In the genomic region with DNA sequence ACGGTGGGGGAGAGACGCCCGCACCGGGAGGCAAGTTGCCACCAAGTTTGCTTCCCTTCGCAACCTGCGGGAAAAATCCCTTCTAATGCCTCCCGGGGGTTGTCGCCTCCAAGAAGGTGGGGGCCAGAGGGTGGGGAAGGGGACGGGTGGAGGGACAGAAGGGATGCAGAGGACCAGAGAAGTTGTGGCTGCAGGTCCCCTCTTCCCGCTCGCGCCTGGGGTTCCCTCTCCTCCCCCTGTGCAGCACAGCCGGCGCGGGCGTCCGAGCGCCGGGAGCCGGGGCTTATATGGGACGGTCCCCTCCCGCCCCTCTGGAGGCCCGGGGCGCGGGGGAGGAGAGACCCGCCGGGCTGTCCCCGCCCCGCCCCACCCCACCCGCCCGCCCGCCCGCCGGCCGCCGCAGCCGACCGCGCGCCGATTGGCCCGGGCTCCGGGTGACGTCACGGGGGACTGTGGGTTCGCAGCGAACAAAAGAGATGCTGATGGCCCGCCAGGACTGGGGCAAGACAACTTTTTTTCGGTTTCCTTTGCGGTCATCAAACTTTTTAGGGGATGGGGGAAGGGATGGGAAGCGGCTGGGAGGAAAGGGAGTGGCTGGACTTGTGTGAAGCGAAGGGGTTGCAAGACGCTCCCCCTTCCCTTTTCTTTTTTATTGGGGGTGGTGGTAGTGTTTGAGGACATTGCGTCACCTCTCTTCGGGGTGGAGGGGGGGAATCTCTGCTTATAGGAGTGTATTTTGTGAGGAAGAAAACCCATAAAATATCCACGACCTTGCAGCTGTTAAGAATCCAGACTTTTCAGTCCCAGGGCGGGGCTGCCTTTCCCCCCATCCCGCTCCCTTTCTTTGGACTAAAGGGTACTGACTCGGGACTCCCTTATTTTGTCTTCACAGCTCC, we compare ENCODE assay signal across 1 cellular context.
TF ChIP-seq lines count a peak whose summit lies in the region.

A gene (minus strand): TSS at position 260 of the 896 bp plus-strand sequence. CDS start 266 bp downstream, outside the sequence.

TF ChIP-seq in HepG2, 621 proteins besides CTCF, POLR2A, EP300 and RAD21 (continued from another document and continues in another):
- TF ChIP-seq, protein P1, sequence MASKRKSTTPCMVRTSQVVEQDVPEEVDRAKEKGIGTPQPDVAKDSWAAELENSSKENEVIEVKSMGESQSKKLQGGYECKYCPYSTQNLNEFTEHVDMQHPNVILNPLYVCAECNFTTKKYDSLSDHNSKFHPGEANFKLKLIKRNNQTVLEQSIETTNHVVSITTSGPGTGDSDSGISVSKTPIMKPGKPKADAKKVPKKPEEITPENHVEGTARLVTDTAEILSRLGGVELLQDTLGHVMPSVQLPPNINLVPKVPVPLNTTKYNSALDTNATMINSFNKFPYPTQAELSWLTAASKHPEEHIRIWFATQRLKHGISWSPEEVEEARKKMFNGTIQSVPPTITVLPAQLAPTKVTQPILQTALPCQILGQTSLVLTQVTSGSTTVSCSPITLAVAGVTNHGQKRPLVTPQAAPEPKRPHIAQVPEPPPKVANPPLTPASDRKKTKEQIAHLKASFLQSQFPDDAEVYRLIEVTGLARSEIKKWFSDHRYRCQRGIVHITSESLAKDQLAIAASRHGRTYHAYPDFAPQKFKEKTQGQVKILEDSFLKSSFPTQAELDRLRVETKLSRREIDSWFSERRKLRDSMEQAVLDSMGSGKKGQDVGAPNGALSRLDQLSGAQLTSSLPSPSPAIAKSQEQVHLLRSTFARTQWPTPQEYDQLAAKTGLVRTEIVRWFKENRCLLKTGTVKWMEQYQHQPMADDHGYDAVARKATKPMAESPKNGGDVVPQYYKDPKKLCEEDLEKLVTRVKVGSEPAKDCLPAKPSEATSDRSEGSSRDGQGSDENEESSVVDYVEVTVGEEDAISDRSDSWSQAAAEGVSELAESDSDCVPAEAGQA (IDR thresholded peaks at IDR 0.05; ENCODE audit: low read depth) = peak; percentile 76
- TF ChIP-seq, protein P1 (CRISPR knock-in tag; IDR thresholded peaks at IDR 0.05; ENCODE audit: borderline replicate concordance) = 0 out of 2 replicates have a peak, but pooled peaks have one; percentile 58
- peak; percentile 11; the same call in 1 of the 2 replicates for TF ChIP-seq ZC3H4 (CRISPR knock-in tag; IDR thresholded peaks at IDR 0.05; ENCODE audit: borderline replicate concordance)
- peak; percentile 90 for TF ChIP-seq MAF1 (CRISPR knock-in tag; IDR thresholded peaks at IDR 0.05; ENCODE audit: borderline replicate concordance)
- TF ChIP-seq, protein P2, sequence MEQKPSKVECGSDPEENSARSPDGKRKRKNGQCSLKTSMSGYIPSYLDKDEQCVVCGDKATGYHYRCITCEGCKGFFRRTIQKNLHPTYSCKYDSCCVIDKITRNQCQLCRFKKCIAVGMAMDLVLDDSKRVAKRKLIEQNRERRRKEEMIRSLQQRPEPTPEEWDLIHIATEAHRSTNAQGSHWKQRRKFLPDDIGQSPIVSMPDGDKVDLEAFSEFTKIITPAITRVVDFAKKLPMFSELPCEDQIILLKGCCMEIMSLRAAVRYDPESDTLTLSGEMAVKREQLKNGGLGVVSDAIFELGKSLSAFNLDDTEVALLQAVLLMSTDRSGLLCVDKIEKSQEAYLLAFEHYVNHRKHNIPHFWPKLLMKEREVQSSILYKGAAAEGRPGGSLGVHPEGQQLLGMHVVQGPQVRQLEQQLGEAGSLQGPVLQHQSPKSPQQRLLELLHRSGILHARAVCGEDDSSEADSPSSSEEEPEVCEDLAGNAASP (CRISPR knock-in tag; IDR thresholded peaks at IDR 0.05; ENCODE audit: borderline replicate concordance) = peak; percentile 73; the same call in 1 of the 2 replicates
- peak; percentile 63 for TF ChIP-seq TEAD3 (CRISPR knock-in tag; optimal IDR thresholded peaks at IDR 0.05; ENCODE audit: borderline replicate concordance)
- TF ChIP-seq, protein P3, sequence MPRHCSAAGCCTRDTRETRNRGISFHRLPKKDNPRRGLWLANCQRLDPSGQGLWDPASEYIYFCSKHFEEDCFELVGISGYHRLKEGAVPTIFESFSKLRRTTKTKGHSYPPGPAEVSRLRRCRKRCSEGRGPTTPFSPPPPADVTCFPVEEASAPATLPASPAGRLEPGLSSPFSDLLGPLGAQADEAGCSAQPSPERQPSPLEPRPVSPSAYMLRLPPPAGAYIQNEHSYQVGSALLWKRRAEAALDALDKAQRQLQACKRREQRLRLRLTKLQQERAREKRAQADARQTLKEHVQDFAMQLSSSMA (CRISPR knock-in tag; IDR thresholded peaks at IDR 0.05) = no peak
- TF ChIP-seq SALL2 (CRISPR knock-in tag; IDR thresholded peaks at IDR 0.05) = peak; percentile 57; the same call in 1 of the 2 replicates
- peak; percentile 93 for TF ChIP-seq SRSF4 (IDR thresholded peaks at IDR 0.05; ENCODE audit: low read depth, low read length, poor library complexity, severe bottlenecking)
- no peak; the same call in 1 of the 2 replicates for TF ChIP-seq HMG20A (CRISPR knock-in tag; IDR thresholded peaks at IDR 0.05; ENCODE audit: borderline replicate concordance)
- peak; percentile 85; the same call in 1 of the 2 replicates for TF ChIP-seq DNMT1 (CRISPR knock-in tag; IDR thresholded peaks at IDR 0.05)
- peak; percentile 65 for TF ChIP-seq ZNF749 (CRISPR knock-in tag; IDR thresholded peaks at IDR 0.05; ENCODE audit: borderline replicate concordance)
- no peak for TF ChIP-seq TBP (CRISPR knock-in tag; IDR thresholded peaks at IDR 0.05)
- TF ChIP-seq, protein P4, sequence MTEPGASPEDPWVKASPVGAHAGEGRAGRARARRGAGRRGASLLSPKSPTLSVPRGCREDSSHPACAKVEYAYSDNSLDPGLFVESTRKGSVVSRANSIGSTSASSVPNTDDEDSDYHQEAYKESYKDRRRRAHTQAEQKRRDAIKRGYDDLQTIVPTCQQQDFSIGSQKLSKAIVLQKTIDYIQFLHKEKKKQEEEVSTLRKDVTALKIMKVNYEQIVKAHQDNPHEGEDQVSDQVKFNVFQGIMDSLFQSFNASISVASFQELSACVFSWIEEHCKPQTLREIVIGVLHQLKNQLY (CRISPR knock-in tag; IDR thresholded peaks at IDR 0.05) = peak; percentile 45; the same call in 1 of the 2 replicates
- TF ChIP-seq, protein P5, sequence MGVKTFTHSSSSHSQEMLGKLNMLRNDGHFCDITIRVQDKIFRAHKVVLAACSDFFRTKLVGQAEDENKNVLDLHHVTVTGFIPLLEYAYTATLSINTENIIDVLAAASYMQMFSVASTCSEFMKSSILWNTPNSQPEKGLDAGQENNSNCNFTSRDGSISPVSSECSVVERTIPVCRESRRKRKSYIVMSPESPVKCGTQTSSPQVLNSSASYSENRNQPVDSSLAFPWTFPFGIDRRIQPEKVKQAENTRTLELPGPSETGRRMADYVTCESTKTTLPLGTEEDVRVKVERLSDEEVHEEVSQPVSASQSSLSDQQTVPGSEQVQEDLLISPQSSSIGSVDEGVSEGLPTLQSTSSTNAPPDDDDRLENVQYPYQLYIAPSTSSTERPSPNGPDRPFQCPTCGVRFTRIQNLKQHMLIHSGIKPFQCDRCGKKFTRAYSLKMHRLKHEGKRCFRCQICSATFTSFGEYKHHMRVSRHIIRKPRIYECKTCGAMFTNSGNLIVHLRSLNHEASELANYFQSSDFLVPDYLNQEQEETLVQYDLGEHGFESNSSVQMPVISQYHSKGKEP (CRISPR knock-in tag; IDR thresholded peaks at IDR 0.05) = peak; percentile 95
- TF ChIP-seq STAT5B (CRISPR knock-in tag; IDR thresholded peaks at IDR 0.05) = 0 out of 2 replicates have a peak, but pooled peaks have one; percentile 36
- TF ChIP-seq CREB1 (IDR thresholded peaks at IDR 0.05) = peak; percentile 98
- peak; percentile 79 for TF ChIP-seq CREB1 (CRISPR knock-in tag; IDR thresholded peaks at IDR 0.05)
- peak; percentile 59; the same call in 1 of the 2 replicates for TF ChIP-seq ZNF777 (CRISPR knock-in tag; IDR thresholded peaks at IDR 0.05)
- peak; percentile 86 for TF ChIP-seq ELF3 (CRISPR knock-in tag; IDR thresholded peaks at IDR 0.05)
- no peak for TF ChIP-seq ZNF83 (CRISPR knock-in tag; IDR thresholded peaks at IDR 0.05; ENCODE audit: borderline replicate concordance)
- no peak for TF ChIP-seq RBAK (CRISPR knock-in tag; IDR thresholded peaks at IDR 0.05)
- TF ChIP-seq, protein P6, sequence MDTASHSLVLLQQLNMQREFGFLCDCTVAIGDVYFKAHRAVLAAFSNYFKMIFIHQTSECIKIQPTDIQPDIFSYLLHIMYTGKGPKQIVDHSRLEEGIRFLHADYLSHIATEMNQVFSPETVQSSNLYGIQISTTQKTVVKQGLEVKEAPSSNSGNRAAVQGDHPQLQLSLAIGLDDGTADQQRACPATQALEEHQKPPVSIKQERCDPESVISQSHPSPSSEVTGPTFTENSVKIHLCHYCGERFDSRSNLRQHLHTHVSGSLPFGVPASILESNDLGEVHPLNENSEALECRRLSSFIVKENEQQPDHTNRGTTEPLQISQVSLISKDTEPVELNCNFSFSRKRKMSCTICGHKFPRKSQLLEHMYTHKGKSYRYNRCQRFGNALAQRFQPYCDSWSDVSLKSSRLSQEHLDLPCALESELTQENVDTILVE (CRISPR knock-in tag; IDR thresholded peaks at IDR 0.05) = peak; percentile 83
- no peak for TF ChIP-seq BRCA1 (CRISPR knock-in tag; IDR thresholded peaks at IDR 0.05)
- no peak; the same call in 1 of the 2 replicates for TF ChIP-seq MZF1 (CRISPR knock-in tag; IDR thresholded peaks at IDR 0.05; ENCODE audit: borderline replicate concordance)
- no peak for TF ChIP-seq ZBTB1 (CRISPR knock-in tag; IDR thresholded peaks at IDR 0.05; ENCODE audit: borderline replicate concordance)
- TF ChIP-seq, protein P7, sequence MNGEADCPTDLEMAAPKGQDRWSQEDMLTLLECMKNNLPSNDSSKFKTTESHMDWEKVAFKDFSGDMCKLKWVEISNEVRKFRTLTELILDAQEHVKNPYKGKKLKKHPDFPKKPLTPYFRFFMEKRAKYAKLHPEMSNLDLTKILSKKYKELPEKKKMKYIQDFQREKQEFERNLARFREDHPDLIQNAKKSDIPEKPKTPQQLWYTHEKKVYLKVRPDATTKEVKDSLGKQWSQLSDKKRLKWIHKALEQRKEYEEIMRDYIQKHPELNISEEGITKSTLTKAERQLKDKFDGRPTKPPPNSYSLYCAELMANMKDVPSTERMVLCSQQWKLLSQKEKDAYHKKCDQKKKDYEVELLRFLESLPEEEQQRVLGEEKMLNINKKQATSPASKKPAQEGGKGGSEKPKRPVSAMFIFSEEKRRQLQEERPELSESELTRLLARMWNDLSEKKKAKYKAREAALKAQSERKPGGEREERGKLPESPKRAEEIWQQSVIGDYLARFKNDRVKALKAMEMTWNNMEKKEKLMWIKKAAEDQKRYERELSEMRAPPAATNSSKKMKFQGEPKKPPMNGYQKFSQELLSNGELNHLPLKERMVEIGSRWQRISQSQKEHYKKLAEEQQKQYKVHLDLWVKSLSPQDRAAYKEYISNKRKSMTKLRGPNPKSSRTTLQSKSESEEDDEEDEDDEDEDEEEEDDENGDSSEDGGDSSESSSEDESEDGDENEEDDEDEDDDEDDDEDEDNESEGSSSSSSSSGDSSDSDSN (CRISPR knock-in tag; IDR thresholded peaks at IDR 0.05) = peak; percentile 54
- TF ChIP-seq, protein P8, sequence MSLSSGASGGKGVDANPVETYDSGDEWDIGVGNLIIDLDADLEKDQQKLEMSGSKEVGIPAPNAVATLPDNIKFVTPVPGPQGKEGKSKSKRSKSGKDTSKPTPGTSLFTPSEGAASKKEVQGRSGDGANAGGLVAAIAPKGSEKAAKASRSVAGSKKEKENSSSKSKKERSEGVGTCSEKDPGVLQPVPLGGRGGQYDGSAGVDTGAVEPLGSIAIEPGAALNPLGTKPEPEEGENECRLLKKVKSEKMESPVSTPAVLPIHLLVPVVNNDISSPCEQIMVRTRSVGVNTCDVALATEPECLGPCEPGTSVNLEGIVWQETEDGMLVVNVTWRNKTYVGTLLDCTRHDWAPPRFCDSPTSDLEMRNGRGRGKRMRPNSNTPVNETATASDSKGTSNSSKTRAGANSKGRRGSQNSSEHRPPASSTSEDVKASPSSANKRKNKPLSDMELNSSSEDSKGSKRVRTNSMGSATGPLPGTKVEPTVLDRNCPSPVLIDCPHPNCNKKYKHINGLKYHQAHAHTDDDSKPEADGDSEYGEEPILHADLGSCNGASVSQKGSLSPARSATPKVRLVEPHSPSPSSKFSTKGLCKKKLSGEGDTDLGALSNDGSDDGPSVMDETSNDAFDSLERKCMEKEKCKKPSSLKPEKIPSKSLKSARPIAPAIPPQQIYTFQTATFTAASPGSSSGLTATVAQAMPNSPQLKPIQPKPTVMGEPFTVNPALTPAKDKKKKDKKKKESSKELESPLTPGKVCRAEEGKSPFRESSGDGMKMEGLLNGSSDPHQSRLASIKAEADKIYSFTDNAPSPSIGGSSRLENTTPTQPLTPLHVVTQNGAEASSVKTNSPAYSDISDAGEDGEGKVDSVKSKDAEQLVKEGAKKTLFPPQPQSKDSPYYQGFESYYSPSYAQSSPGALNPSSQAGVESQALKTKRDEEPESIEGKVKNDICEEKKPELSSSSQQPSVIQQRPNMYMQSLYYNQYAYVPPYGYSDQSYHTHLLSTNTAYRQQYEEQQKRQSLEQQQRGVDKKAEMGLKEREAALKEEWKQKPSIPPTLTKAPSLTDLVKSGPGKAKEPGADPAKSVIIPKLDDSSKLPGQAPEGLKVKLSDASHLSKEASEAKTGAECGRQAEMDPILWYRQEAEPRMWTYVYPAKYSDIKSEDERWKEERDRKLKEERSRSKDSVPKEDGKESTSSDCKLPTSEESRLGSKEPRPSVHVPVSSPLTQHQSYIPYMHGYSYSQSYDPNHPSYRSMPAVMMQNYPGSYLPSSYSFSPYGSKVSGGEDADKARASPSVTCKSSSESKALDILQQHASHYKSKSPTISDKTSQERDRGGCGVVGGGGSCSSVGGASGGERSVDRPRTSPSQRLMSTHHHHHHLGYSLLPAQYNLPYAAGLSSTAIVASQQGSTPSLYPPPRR (CRISPR knock-in tag; IDR thresholded peaks at IDR 0.05; ENCODE audit: borderline replicate concordance) = peak; percentile 70
- peak; percentile 93 for TF ChIP-seq PRMT3 (CRISPR knock-in tag; IDR thresholded peaks at IDR 0.05; ENCODE audit: borderline replicate concordance, low read depth)
- TF ChIP-seq POLR2AphosphoS2 (IDR thresholded peaks at IDR 0.05; ENCODE audit: low read depth, low read length) = peak; percentile 49; the same call in 1 of the 2 replicates
